2 cellular contexts compared by ENCODE assay signal in the genomic region with DNA sequence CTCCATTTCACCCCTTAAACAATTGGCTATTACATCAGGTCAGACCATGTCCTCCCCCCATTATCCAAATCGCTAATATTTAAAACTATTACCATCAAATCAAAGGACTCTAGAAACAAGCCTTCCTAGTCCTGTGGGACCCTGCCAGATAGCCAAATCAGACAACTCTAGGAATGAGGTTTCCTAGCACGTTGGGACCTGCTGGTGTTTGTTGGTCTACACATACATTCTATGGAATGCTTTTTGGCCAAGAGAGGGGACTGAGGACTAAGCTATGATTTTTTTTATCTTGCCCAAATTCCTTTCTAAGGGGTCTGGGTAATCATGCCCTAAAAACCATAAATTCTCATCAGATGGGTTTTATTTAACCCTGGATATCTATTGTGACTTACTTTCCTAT.
TF ChIP-seq lines count a peak whose summit lies in the region.

No MANE protein-coding gene starts in this region.

TF ChIP-seq in GM23338, 12 proteins besides CTCF, POLR2A, EP300 and RAD21:
- TF ChIP-seq STAT1 (IDR thresholded peaks at IDR 0.05; ENCODE audit: unreplicated experiment) (no peak), EZH2 (IDR thresholded peaks at IDR 0.05; ENCODE audit: low read depth, unreplicated experiment) (no peak), ETS1 (IDR thresholded peaks at IDR 0.05) (no peak), POLR2AphosphoS5 (IDR thresholded peaks at IDR 0.05; ENCODE audit: low read depth) (no peak), CREB1 (CRISPR knock-in tag; IDR thresholded peaks at IDR 0.05; ENCODE audit: low read depth) (no peak)

TF ChIP-seq in K562, 482 proteins besides CTCF, POLR2A, EP300 and RAD21:
- TF ChIP-seq FOXO4 (CRISPR knock-in tag; IDR thresholded peaks at IDR 0.05) (no peak), ZNF696 (CRISPR knock-in tag; conservative IDR thresholded peaks at IDR 0.05) (no peak), IRF2 (CRISPR knock-in tag; IDR thresholded peaks at IDR 0.05) (no peak), KHSRP (IDR thresholded peaks at IDR 0.05) (no peak), TCF7 (IDR thresholded peaks at IDR 0.05; ENCODE audit: borderline replicate concordance) (no peak), ZNF551 (CRISPR knock-in tag; IDR thresholded peaks at IDR 0.05) (no peak), HDAC8 (tag; IDR thresholded peaks at IDR 0.05) (no peak), ZNF224 (CRISPR knock-in tag; IDR thresholded peaks at IDR 0.05) (no peak), ZNF518B (CRISPR knock-in tag; IDR thresholded peaks at IDR 0.05) (no peak), TAF15 (IDR thresholded peaks at IDR 0.05; ENCODE audit: low read depth, low read length) (no peak), HDAC2 (IDR thresholded peaks at IDR 0.05) (no peak)
- TF ChIP-seq, protein P1, sequence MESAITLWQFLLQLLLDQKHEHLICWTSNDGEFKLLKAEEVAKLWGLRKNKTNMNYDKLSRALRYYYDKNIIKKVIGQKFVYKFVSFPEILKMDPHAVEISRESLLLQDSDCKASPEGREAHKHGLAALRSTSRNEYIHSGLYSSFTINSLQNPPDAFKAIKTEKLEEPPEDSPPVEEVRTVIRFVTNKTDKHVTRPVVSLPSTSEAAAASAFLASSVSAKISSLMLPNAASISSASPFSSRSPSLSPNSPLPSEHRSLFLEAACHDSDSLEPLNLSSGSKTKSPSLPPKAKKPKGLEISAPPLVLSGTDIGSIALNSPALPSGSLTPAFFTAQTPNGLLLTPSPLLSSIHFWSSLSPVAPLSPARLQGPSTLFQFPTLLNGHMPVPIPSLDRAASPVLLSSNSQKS (CRISPR knock-in tag; IDR thresholded peaks at IDR 0.05) = no peak
